8 cellular contexts compared by ENCODE assay signal in genomic region chr22:49852898-49853894, GRCh38. TPM values are rescaled to one million over a fixed set of nuclear protein-coding genes. Genes with fewer than 3 reads are reported as not detected.
DNase-seq lines count a peak whose midpoint lies in the region; ATAC-seq and TF ChIP-seq lines count a peak whose summit lies in the region.

A gene with protein sequence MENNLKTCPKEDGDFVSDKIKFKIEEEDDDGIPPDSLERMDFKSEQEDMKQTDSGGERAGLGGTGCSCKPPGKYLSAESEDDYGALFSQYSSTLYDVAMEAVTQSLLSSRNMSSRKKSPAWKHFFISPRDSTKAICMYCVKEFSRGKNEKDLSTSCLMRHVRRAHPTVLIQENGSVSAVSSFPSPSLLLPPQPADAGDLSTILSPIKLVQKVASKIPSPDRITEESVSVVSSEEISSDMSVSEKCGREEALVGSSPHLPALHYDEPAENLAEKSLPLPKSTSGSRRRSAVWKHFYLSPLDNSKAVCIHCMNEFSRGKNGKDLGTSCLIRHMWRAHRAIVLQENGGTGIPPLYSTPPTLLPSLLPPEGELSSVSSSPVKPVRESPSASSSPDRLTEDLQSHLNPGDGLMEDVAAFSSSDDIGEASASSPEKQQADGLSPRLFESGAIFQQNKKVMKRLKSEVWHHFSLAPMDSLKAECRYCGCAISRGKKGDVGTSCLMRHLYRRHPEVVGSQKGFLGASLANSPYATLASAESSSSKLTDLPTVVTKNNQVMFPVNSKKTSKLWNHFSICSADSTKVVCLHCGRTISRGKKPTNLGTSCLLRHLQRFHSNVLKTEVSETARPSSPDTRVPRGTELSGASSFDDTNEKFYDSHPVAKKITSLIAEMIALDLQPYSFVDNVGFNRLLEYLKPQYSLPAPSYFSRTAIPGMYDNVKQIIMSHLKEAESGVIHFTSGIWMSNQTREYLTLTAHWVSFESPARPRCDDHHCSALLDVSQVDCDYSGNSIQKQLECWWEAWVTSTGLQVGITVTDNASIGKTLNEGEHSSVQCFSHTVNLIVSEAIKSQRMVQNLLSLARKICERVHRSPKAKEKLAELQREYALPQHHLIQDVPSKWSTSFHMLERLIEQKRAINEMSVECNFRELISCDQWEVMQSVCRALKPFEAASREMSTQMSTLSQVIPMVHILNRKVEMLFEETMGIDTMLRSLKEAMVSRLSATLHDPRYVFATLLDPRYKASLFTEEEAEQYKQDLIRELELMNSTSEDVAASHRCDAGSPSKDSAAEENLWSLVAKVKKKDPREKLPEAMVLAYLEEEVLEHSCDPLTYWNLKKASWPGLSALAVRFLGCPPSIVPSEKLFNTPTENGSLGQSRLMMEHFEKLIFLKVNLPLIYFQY (plus strand): TSS chr22:49853844. CDS start chr22:49883663, 29,819 bp downstream.

- DNase-seq in CMK (ENCODE audit: low read depth) (peak; percentile 92), HS-27A (ENCODE audit: low read depth) (peak; percentile 87), lower lobe of right lung (peak; percentile 99)
- DNase-seq in NK-92 treated with Interleukin-12 subunit alpha and Interleukin-12 subunit beta, amount 100 ng/mL, for 24 hours (lab: John Stamatoyannopoulos, UW): peak; percentile 94
- peak; percentile 99 for DNase-seq in activated CD8-positive, alpha-beta memory T cell treated with anti-CD3 and anti-CD28 coated beads for 24 hours
- DNase-seq in effector CD4-positive, alpha-beta T cell: peak; percentile 95
- DNase-seq in stimulated activated CD4-positive, alpha-beta T cell treated with anti-CD3 and anti-CD28 coated beads, TNF-alpha, amount 100 ng/mL, for 1 hour (ENCODE audit: low read depth in 3 of 3, low spot score in 1 of 3): peak; percentile 97 to 99 (median 98)

- TF ChIP-seq CTCF in lower lobe of right lung (IDR thresholded peaks at IDR 0.05): no peak

- H3K36me3 ChIP-seq in lower lobe of right lung: no peaks in the 10 kb centered on the region

- peak within 1 kb of the TSS; percentile 77 for H3K4me3 ChIP-seq in lower lobe of right lung

- peak; percentile 77 for ATAC-seq in GM19468 (IDR thresholded peaks at IDR 0.05; ENCODE audit: extremely low read depth, unreplicated experiment)
- ATAC-seq in lower lobe of right lung: peak; percentile 96 to 97

- H3K4me1 ChIP-seq in lower lobe of right lung: peaks cover 45% of the 10 kb centered on the region

- intact Hi-C loops in lower lobe of right lung (cut with DNase I): no loop called here

- no peaks in the 10 kb centered on the region for H3K9me3 ChIP-seq in lower lobe of right lung

- peak within 1 kb of the TSS; percentile 96 for H3K27ac ChIP-seq in lower lobe of right lung

- H3K27me3 ChIP-seq in lower lobe of right lung (ENCODE audit: low read depth): peaks cover 27% of the 10 kb centered on the region

RNA-seq across cellular contexts. Expression of the gene that starts here (rescaled TPM):
- total RNA-seq in lower lobe of right lung: 12.7 TPM

Comparison
In these comparisons a context has a peak if more than half of its experiments do, and no peak if none do; other contexts are left out.
1. Peak in every context shown above with its lines: DNase-seq, ATAC-seq, H3K4me3 ChIP-seq and H3K27ac ChIP-seq.